ENCODE assay signal across 8 cellular contexts in genomic region chr20:3172933-3173581, GRCh38. TPM values are rescaled to one million over a fixed set of nuclear protein-coding genes. Genes with fewer than 3 reads are reported as not detected.
DNase-seq lines count a peak whose midpoint lies in the region; ATAC-seq and TF ChIP-seq lines count a peak whose summit lies in the region.

Gene LZTS3 (minus strand): TSS chr20:3173549. CDS start chr20:3167163, 6,386 bp downstream.

- peak; percentile 33 for ATAC-seq in GM19328 (IDR thresholded peaks at IDR 0.05; ENCODE audit: unreplicated experiment)
- peak; percentile 33 for ATAC-seq in HG03457 (IDR thresholded peaks at IDR 0.05; ENCODE audit: unreplicated experiment)
- peak; percentile 76 to 77 for ATAC-seq in activated T-cell treated with anti-CD3 and anti-CD28 coated beads, Interleukin-2, amount 50 U/mL, for 4 hours
- ATAC-seq in stimulated activated naive CD8-positive, alpha-beta T cell treated with anti-CD3 and anti-CD28 coated beads, Interleukin-15, amount 100 ng/mL, for 72 hours: peak; percentile 84

- peaks cover 14% of the 10 kb centered on the region for H3K4me1 Mint-ChIP-seq in activated T-cell treated with anti-CD3 and anti-CD28 coated beads, Interleukin-2, amount 50 U/mL, for 4 hours (ENCODE audit: low read depth)
- peaks cover 24% of the 10 kb centered on the region for H3K4me1 Mint-ChIP-seq in neural crest cell
- peaks cover 36% of the 10 kb centered on the region for H3K4me1 Mint-ChIP-seq in stimulated activated naive CD8-positive, alpha-beta T cell treated with anti-CD3 and anti-CD28 coated beads, Interleukin-15, amount 100 ng/mL, for 72 hours

- H3K4me1 ChIP-seq in BLaER1: peaks cover 14% of the 10 kb centered on the region
- H3K4me1 ChIP-seq in OCI-LY3 (ENCODE audit: low read length): peaks cover 11% of the 10 kb centered on the region
- peaks cover 3% of the 10 kb centered on the region for H3K4me1 ChIP-seq in fibroblast of lung (ENCODE audit: control insufficient read depth, extremely low read depth, insufficient read depth, low read length)

- no peaks in the 10 kb centered on the region for H3K9me3 Mint-ChIP-seq in activated T-cell treated with anti-CD3 and anti-CD28 coated beads, Interleukin-2, amount 50 U/mL, for 4 hours
- no peaks in the 10 kb centered on the region for H3K9me3 Mint-ChIP-seq in neural crest cell
- no peaks in the 10 kb centered on the region for H3K9me3 Mint-ChIP-seq in stimulated activated naive CD8-positive, alpha-beta T cell treated with anti-CD3 and anti-CD28 coated beads, Interleukin-15, amount 100 ng/mL, for 72 hours

- peaks cover 62% of the 10 kb centered on the region for H4K20me1 ChIP-seq in BLaER1
- H4K20me1 ChIP-seq in OCI-LY3 (ENCODE audit: insufficient read depth, low read length): no peaks in the 10 kb centered on the region
- H4K20me1 ChIP-seq in fibroblast of lung (ENCODE audit: control insufficient read depth, extremely low read depth, insufficient read depth, low read length): no peaks in the 10 kb centered on the region

- H3K4me2 ChIP-seq in BLaER1 (peak within 1 kb of the TSS; percentile 98), OCI-LY3 (ENCODE audit: low read length) (peak within 1 kb of the TSS; percentile 92), fibroblast of lung (ENCODE audit: extremely low read depth, insufficient read depth, low read length) (peak within 1 kb of the TSS; percentile 93)

- H3K9ac ChIP-seq in BLaER1 (peak within 1 kb of the TSS; percentile 71; the same call in 1 of the 2 replicates), OCI-LY3 (ENCODE audit: low read length) (peak within 1 kb of the TSS; percentile 74), fibroblast of lung (ENCODE audit: insufficient read depth, low read length) (peak within 1 kb of the TSS; percentile 82)

- H2AFZ ChIP-seq in OCI-LY3 (ENCODE audit: low read depth, low read length) (peak within 1 kb of the TSS; percentile 96), fibroblast of lung (ENCODE audit: low read length) (peak within 1 kb of the TSS; percentile 93)

- TF ChIP-seq CTCF in OCI-LY3 (IDR thresholded peaks at IDR 0.05; ENCODE audit: low read depth, low read length) (no peak), fibroblast of lung (conservative IDR thresholded peaks at IDR 0.05 in 1 of 2, IDR thresholded peaks at IDR 0.05 in 1 of 2; ENCODE audit: low read depth in 1 of 2, low read length in 2 of 2) (no peak), neural crest cell (conservative IDR thresholded peaks at IDR 0.05) (no peak)

- H3K4me3 Mint-ChIP-seq in activated T-cell treated with anti-CD3 and anti-CD28 coated beads, Interleukin-2, amount 50 U/mL, for 4 hours: peak within 1 kb of the TSS; percentile 84
- peak within 1 kb of the TSS; percentile 97 for H3K4me3 Mint-ChIP-seq in neural crest cell
- H3K4me3 Mint-ChIP-seq in stimulated activated naive CD8-positive, alpha-beta T cell treated with anti-CD3 and anti-CD28 coated beads, Interleukin-15, amount 100 ng/mL, for 72 hours: peak within 1 kb of the TSS; percentile 87 to 96

- peaks cover 68% of the 10 kb centered on the region for H3K27me3 ChIP-seq in BLaER1
- H3K27me3 ChIP-seq in OCI-LY3 (ENCODE audit: low read depth, low read length): peaks cover 12% of the 10 kb centered on the region
- peaks cover 14% of the 10 kb centered on the region for H3K27me3 ChIP-seq in fibroblast of lung (ENCODE audit: control insufficient read depth, insufficient read depth, low read length)

- no peaks in the 10 kb centered on the region for H3K9me3 ChIP-seq in BLaER1
- H3K9me3 ChIP-seq in OCI-LY3 (ENCODE audit: insufficient read depth, low read length): no peaks in the 10 kb centered on the region
- no peaks in the 10 kb centered on the region for H3K9me3 ChIP-seq in fibroblast of lung (ENCODE audit: control insufficient read depth, insufficient read depth, low read depth, low read length)

- peaks cover 1% of the 10 kb centered on the region for H3K36me3 Mint-ChIP-seq in activated T-cell treated with anti-CD3 and anti-CD28 coated beads, Interleukin-2, amount 50 U/mL, for 4 hours (ENCODE audit: insufficient read depth)
- no peaks in the 10 kb centered on the region for H3K36me3 Mint-ChIP-seq in neural crest cell (ENCODE audit: low read depth)

- peak within 1 kb of the TSS; percentile 82 for H3K4me3 ChIP-seq in BLaER1
- H3K4me3 ChIP-seq in OCI-LY3 (ENCODE audit: low read length): peak within 1 kb of the TSS; percentile 93
- peak within 1 kb of the TSS; percentile 75 to 87 (median 83) for H3K4me3 ChIP-seq in fibroblast of lung (replicated peaks in 1 of 4; ENCODE audit: control extremely low read depth in 1 of 4, insufficient read depth in 1 of 4, low read depth in 3 of 4, low read length in 4 of 4)

- no peak within 1 kb of the TSS for H3K27ac ChIP-seq in BLaER1
- no peak within 1 kb of the TSS for H3K27ac ChIP-seq in OCI-LY3 (ENCODE audit: low read length)
- H3K27ac ChIP-seq in fibroblast of lung (ENCODE audit: insufficient read depth, low read length): peak within 1 kb of the TSS; percentile 59

- peaks cover 32% of the 10 kb centered on the region for H3K27me3 Mint-ChIP-seq in activated T-cell treated with anti-CD3 and anti-CD28 coated beads, Interleukin-2, amount 50 U/mL, for 4 hours (ENCODE audit: low read depth)
- peaks cover 31% of the 10 kb centered on the region for H3K27me3 Mint-ChIP-seq in neural crest cell (ENCODE audit: low read depth)
- H3K27me3 Mint-ChIP-seq in stimulated activated naive CD8-positive, alpha-beta T cell treated with anti-CD3 and anti-CD28 coated beads, Interleukin-15, amount 100 ng/mL, for 72 hours: peaks cover 58% of the 10 kb centered on the region

- DNase-seq in activated T-cell treated with anti-CD3 and anti-CD28 coated beads, Interleukin-2, amount 50 U/mL, for 4 hours: peak; percentile 87
- DNase-seq in fibroblast of lung (ENCODE audit: low read depth in 2 of 2): peak; percentile 24 to 52
- peak; percentile 70 for DNase-seq in neural crest cell (ENCODE audit: low read depth, low spot score)
- peak; percentile 83 for DNase-seq in stimulated activated naive CD8-positive, alpha-beta T cell treated with anti-CD3 and anti-CD28 coated beads, Interleukin-15, amount 100 ng/mL, for 72 hours

- H3K79me2 ChIP-seq in OCI-LY3 (ENCODE audit: low read length) (no peaks in the 10 kb centered on the region), fibroblast of lung (ENCODE audit: control insufficient read depth, insufficient read depth, low read length) (no peaks in the 10 kb centered on the region)

- H3K36me3 ChIP-seq in BLaER1 (no peaks in the 10 kb centered on the region), OCI-LY3 (replicated peaks; ENCODE audit: low read depth, low read length) (no peaks in the 10 kb centered on the region), fibroblast of lung (ENCODE audit: control insufficient read depth, insufficient read depth, low read length) (no peaks in the 10 kb centered on the region)

- peak within 1 kb of the TSS; percentile 98 for H3K27ac Mint-ChIP-seq in neural crest cell (ENCODE audit: unreplicated experiment)
- H3K27ac Mint-ChIP-seq in stimulated activated naive CD8-positive, alpha-beta T cell treated with anti-CD3 and anti-CD28 coated beads, Interleukin-15, amount 100 ng/mL, for 72 hours: peak within 1 kb of the TSS; percentile 83 to 95

RNA-seq across cellular contexts. Expression of gene LZTS3, which starts in this region (rescaled TPM):
- 1 to 10 TPM in 1 of 3 donors, under 1 TPM in 2; 0.46 to 1.1 (median 0.61) TPM for total RNA-seq in activated T-cell treated with anti-CD3 and anti-CD28 coated beads, Interleukin-2, amount 50 U/mL, for 4 hours
- 3.3 and 6.1 TPM in 2 replicates for total RNA-seq in fibroblast of lung
- 2.4 and 2.6 TPM in 2 replicates for polyA plus RNA-seq in fibroblast of lung
- 3.0 and 3.5 TPM in 2 replicates for polyA plus RNA-seq in fibroblast of lung (2012)
- polyA minus RNA-seq in fibroblast of lung (ENCODE audit: low replicate concordance): 7.4 and 7.5 TPM in 2 replicates
- 10.8 and 11.0 TPM in 2 replicates for total RNA-seq in neural crest cell

Comparison
In these comparisons a context has a peak if more than half of its experiments do, and no peak if none do; other contexts are left out.
1. ATAC-seq: peak in every context shown above with its lines; median percentile 84 in stimulated activated naive CD8-positive, alpha-beta T cell treated with anti-CD3 and anti-CD28 coated beads, Interleukin-15, amount 100 ng/mL, for 72 hours; 76 in activated T-cell treated with anti-CD3 and anti-CD28 coated beads, Interleukin-2, amount 50 U/mL, for 4 hours; 33 in GM19328; 33 in HG03457.